28 cellular contexts compared by ENCODE assay signal in genomic region chr19:28636706-28637105, GRCh38.
"Had no signal": no experiment of that assay in that cellular context is flagged by ENCODE, and none has a peak within 500 bp of the region (broad histone marks: within the 10 kb centered on the region; RNA-seq: fewer than 3 reads in every experiment).

No MANE protein-coding gene starts in this region.

- DNase-seq: activated CD4-positive, alpha-beta memory T cell treated with anti-CD3 and anti-CD28 coated beads, Interleukin-2, amount 10 ng/mL, durations not matched to agents 7 days and 5 days; activated CD4-positive, alpha-beta T cell treated with anti-CD3 and anti-CD28 coated beads for 1 hour; activated CD4-positive, alpha-beta T cell treated with anti-CD3 and anti-CD28 coated beads for 4 hours; activated CD4-positive, alpha-beta T cell treated with anti-CD3 and anti-CD28 coated beads, Interleukin-2, amount 10 ng/mL, durations not matched to agents 7 days and 5 days; activated CD4-positive, alpha-beta T cell treated with anti-CD3 and anti-CD28 coated beads, Interleukin-2, amount 50 U/mL, for 4 hours; activated CD8-positive, alpha-beta memory T cell treated with anti-CD3 and anti-CD28 coated beads, Interleukin-2, amount 50 U/mL, for 48 hours; activated gamma-delta T cell; activated naive CD4-positive, alpha-beta T cell; activated naive CD4-positive, alpha-beta T cell treated with anti-CD3 and anti-CD28 coated beads, Interleukin-2, amount 10 ng/mL, durations not matched to agents 7 days and 5 days; activated naive CD8-positive, alpha-beta T cell treated with anti-CD3 and anti-CD28 coated beads, Interleukin-2, amount 10 ng/mL, durations not matched to agents 7 days and 5 days; activated T-cell treated with anti-CD3 and anti-CD28 coated beads for 4 hours; activated T-cell treated with anti-CD3 and anti-CD28 coated beads, Interleukin-2, amount 50 U/mL, for 24 hours; activated T-cell treated with anti-CD3 and anti-CD28 coated beads, Interleukin-2, amount 50 U/mL, for 72 hours; brain microvascular endothelial cell; colonic mucosa; effector CD8-positive, alpha-beta T cell; foreskin fibroblast; T-helper 2 cell had no signal

- H3K4me1 ChIP-seq: colonic mucosa had no signal

- ATAC-seq: activated naive CD4-positive, alpha-beta T cell treated with anti-CD3 and anti-CD28 coated beads, Interleukin-2, amount 50 U/mL, for 72 hours; activated T-cell treated with anti-CD3 and anti-CD28 coated beads, Interleukin-2, amount 50 U/mL, for 72 hours; WTC11 had no signal

- H3K27ac ChIP-seq: brain microvascular endothelial cell, colonic mucosa, epithelial cell of prostate, VCaP had no signal

- H3K27me3 ChIP-seq: brain microvascular endothelial cell, colonic mucosa had no signal

- H3K36me3 ChIP-seq: brain microvascular endothelial cell, colonic mucosa had no signal

- H3K4me3 ChIP-seq: colonic mucosa had no signal

- FAIRE-seq: astrocyte, bronchial epithelial cell, endometrium, endothelial cell of umbilical vein, frontal cortex, TTC549 had no signal

- H3K9me3 ChIP-seq: colonic mucosa had no signal
